16 cellular contexts compared by ENCODE assay signal in genomic region chr16:3328643-3329042, GRCh38. TPM values are rescaled to one million over a fixed set of nuclear protein-coding genes. Genes with fewer than 3 reads are reported as not detected.
DNase-seq lines count a peak whose midpoint lies in the region; ATAC-seq and TF ChIP-seq lines count a peak whose summit lies in the region.
"Had no signal": no experiment of that assay in that cellular context is flagged by ENCODE, and none has a peak within 500 bp of the region (broad histone marks: within the 10 kb centered on the region; RNA-seq: fewer than 3 reads in every experiment).

No MANE protein-coding gene starts in this region.

- H3K9me3 ChIP-seq in Peyer's patch (peaks cover 0 to 3% (median under 1%) of the 10 kb centered on the region in 4 donors), mucosa of descending colon (peaks cover 19% of the 10 kb centered on the region), SK-N-SH (no peaks in the 10 kb centered on the region), heart left ventricle (peaks cover 0 to 71% (median 6%) of the 10 kb centered on the region in 12 donors)

- no peaks in the 10 kb centered on the region for H3K79me2 ChIP-seq in SK-N-SH (ENCODE audit: insufficient read depth)

- CTCF ChIA-PET in SK-N-SH (lab: Yijun Ruan, JAX): no interaction called here

- TF ChIP-seq CTCF in Peyer's patch (IDR thresholded peaks at IDR 0.05): no peak
- TF ChIP-seq CTCF in mucosa of descending colon (IDR thresholded peaks at IDR 0.05): no peak
- no peak for TF ChIP-seq CTCF in SK-N-SH (IDR thresholded peaks at IDR 0.05)
- no peak for TF ChIP-seq CTCF in heart left ventricle (IDR thresholded peaks at IDR 0.05)

- intact Hi-C loops in left colon (cut with DNase I, micrococcal nuclease) (loop anchor here in 1 of 2 donors (10.0 kb wide), 1 partner anchor 86 kb away; no protein-coding TSS in a partner anchor), mucosa of descending colon (cut with DNase I, micrococcal nuclease) (no loop called here), heart left ventricle (cut with DNase I) (loop anchor here in 1 of 10 donors (5.0 kb wide), 1 partner anchor 104 kb away; no protein-coding TSS in a partner anchor)

- POLR2A ChIA-PET in SK-N-SH (lab: Yijun Ruan, JAX): no interaction called here

- H3K9me2 ChIP-seq in SK-N-SH: no peaks in the 10 kb centered on the region

- peak; percentile 11 for DNase-seq in HPDE6-E6E7 (ENCODE audit: extremely low spot score)
- DNase-seq in Peyer's patch: peak in 2 of 3 donors; percentile 60 to 66
- peak; percentile 45 to 54 for DNase-seq in left colon
- DNase-seq in mucosa of descending colon: peak in 2 of 3 donors; percentile 47 to 52
- no peak for DNase-seq in NCI-H446 (lab: John Stamatoyannopoulos, UW)
- DNase-seq in SK-N-SH: no peak
- DNase-seq in heart left ventricle: no peak
- DNase-seq in activated CD4-positive, alpha-beta T cell treated with anti-CD3 and anti-CD28 coated beads for 48 hours: no peak
- DNase-seq: 8988T, AML-193, Calu3, DMS 273 treated with DMSO at 0.1 percent for 48 hours, GM23248 had no signal

- no peak overlapping the region for H3K9ac ChIP-seq in SK-N-SH
- H3K9ac ChIP-seq: BLaER1, GM23248 had no signal

- ATAC-seq in left colon (peak; percentile 99), mucosa of descending colon (peak; percentile 99), heart left ventricle (no peak)
- ATAC-seq: HCT116 had no signal

- TF ChIP-seq EP300 in SK-N-SH (IDR thresholded peaks at IDR 0.05; ENCODE audit: borderline replicate concordance in 1 of 2, low read depth in 1 of 2, low read length in 1 of 2): no peak

- TF ChIP-seq POLR2A in Peyer's patch (IDR thresholded peaks at IDR 0.05) (no peak), heart left ventricle (IDR thresholded peaks at IDR 0.05) (no peak)

- H3K4me3 ChIP-seq in Peyer's patch: no peak overlapping the region
- no peak overlapping the region for H3K4me3 ChIP-seq in mucosa of descending colon
- no peak overlapping the region for H3K4me3 ChIP-seq in SK-N-SH (ENCODE audit: low read depth in 2 of 2, low read length in 1 of 2)
- no peak overlapping the region for H3K4me3 ChIP-seq in heart left ventricle
- H3K4me3 ChIP-seq: BLaER1, GM23248 had no signal

- H3K36me3 ChIP-seq in Peyer's patch (no peaks in the 10 kb centered on the region), mucosa of descending colon (ENCODE audit: low read depth) (no peaks in the 10 kb centered on the region), SK-N-SH (replicated peaks in 1 of 2; ENCODE audit: control insufficient read depth in 1 of 2, insufficient read depth in 2 of 2, low read length in 1 of 2) (no peaks in the 10 kb centered on the region), heart left ventricle (no peaks in the 10 kb centered on the region)
- H3K36me3 ChIP-seq: BLaER1 had no signal

- no peaks in the 10 kb centered on the region for H3F3A ChIP-seq in SK-N-SH (replicated peaks; ENCODE audit: insufficient read depth)

- H3K4me1 ChIP-seq in Peyer's patch: no peaks in the 10 kb centered on the region
- H3K4me1 ChIP-seq in mucosa of descending colon (ENCODE audit: low read depth): peaks cover 3% of the 10 kb centered on the region
- H3K4me1 ChIP-seq in SK-N-SH (ENCODE audit: control insufficient read depth in 1 of 2, insufficient read depth in 2 of 2, low read depth in 1 of 2, low read length in 1 of 2): no peaks in the 10 kb centered on the region
- H3K4me1 ChIP-seq in heart left ventricle: no peaks in the 10 kb centered on the region
- H3K4me1 ChIP-seq: BLaER1 had no signal

- 10% methylated on average over 2 of the region's 2 CpGs for WGBS in SK-N-SH (ENCODE audit: low lambda C conversion rate)
- WGBS in heart left ventricle, 4 donors: 56 to 75% (median 64%) methylated on average over 2 of the region's 2 CpGs

- H3K4me2 ChIP-seq in SK-N-SH: no peak overlapping the region
- H3K4me2 ChIP-seq: BLaER1 had no signal

- H3K27ac ChIP-seq in Peyer's patch (peak overlapping the region in 1 of 4 donors; percentile 47), SK-N-SH (ENCODE audit: low read depth in 2 of 2, low read length in 1 of 2) (no peak overlapping the region), heart left ventricle (no peak overlapping the region)
- H3K27ac ChIP-seq: BLaER1, GM23248 had no signal

- no peak overlapping the region for H2AFZ ChIP-seq in SK-N-SH (ENCODE audit: low read depth)
- H2AFZ ChIP-seq: GM23248 had no signal

- no peaks in the 10 kb centered on the region for H4K20me1 ChIP-seq in SK-N-SH (ENCODE audit: insufficient read depth)
- H4K20me1 ChIP-seq: BLaER1 had no signal

- no peaks in the 10 kb centered on the region for H3K27me3 ChIP-seq in Peyer's patch
- no peaks in the 10 kb centered on the region; the same call in 1 of the 2 replicates for H3K27me3 ChIP-seq in SK-N-SH (ENCODE audit: insufficient read depth)
- H3K27me3 ChIP-seq in heart left ventricle: no peaks in the 10 kb centered on the region
- H3K27me3 ChIP-seq: BLaER1 had no signal

- TF ChIP-seq RAD21 in SK-N-SH (IDR thresholded peaks at IDR 0.05; ENCODE audit: low read length): no peak

TF ChIP-seq in SK-N-SH, 30 proteins besides CTCF, POLR2A, EP300 and RAD21:
- TF ChIP-seq USF1 (IDR thresholded peaks at IDR 0.05; ENCODE audit: borderline replicate concordance, low read depth): no peak
- TF ChIP-seq RFX5 (IDR thresholded peaks at IDR 0.05; ENCODE audit: low read length): no peak
- TF ChIP-seq RCOR1 (IDR thresholded peaks at IDR 0.05; ENCODE audit: low read length): no peak
- TF ChIP-seq GATA2 (CRISPR knock-in tag; IDR thresholded peaks at IDR 0.05): no peak
- no peak for TF ChIP-seq NFIC (IDR thresholded peaks at IDR 0.05; ENCODE audit: borderline replicate concordance)

RNA-seq across cellular contexts. Expression of gene ZNF75A, which starts 23.3 kb away (rescaled TPM):
- total RNA-seq in Peyer's patch: 10 to 100 TPM; 19.3 to 56.9 (median 41.6) TPM
- total RNA-seq in left colon: 10 to 100 TPM; 17.9 to 24.1 TPM
- total RNA-seq in mucosa of descending colon: 10 to 100 TPM; 19.0 to 33.1 (median 30.8) TPM
- 7.2 and 10.5 TPM in 2 replicates for polyA plus RNA-seq in SK-N-SH (2012; rRNA removed)
- 6.5 and 6.6 TPM in 2 replicates for polyA plus RNA-seq in SK-N-SH (2012; cell fraction: cytosol; rRNA removed)
- 17.5 and 33.2 TPM in 2 replicates for polyA plus RNA-seq in SK-N-SH (2012; cell fraction: nucleus; rRNA removed)
- 10 to 100 TPM; 13.3 to 27.3 (median 18.1) TPM for total RNA-seq in heart left ventricle
- polyA plus RNA-seq in heart left ventricle: 10 to 100 TPM; 12.3 to 22.0 TPM

RNA-seq across cellular contexts. Expression of gene TIGD7, which starts 23.4 kb away (rescaled TPM):
- total RNA-seq in Peyer's patch: 10 to 100 TPM in 1 of 4 donors, 1 to 10 TPM in 3; 1.2 to 14.9 (median 2.9) TPM
- 1 to 10 TPM; 1.8 to 2.1 TPM for total RNA-seq in left colon
- total RNA-seq in mucosa of descending colon: 1 to 10 TPM; 1.6 to 7.5 (median 3.3) TPM
- polyA plus RNA-seq in SK-N-SH (2012; rRNA removed): 1.2 and 2.3 TPM in 2 replicates
- polyA plus RNA-seq in SK-N-SH (2012; cell fraction: cytosol; rRNA removed): 2.0 and 2.3 TPM in 2 replicates
- 1.2 and 2.5 TPM in 2 replicates for polyA plus RNA-seq in SK-N-SH (2012; cell fraction: nucleus; rRNA removed)
- 10 to 100 TPM in 1 of 9 donors, 1 to 10 TPM in 8; 4.6 to 10.4 (median 8.2) TPM for total RNA-seq in heart left ventricle
- polyA plus RNA-seq in heart left ventricle: 1 to 10 TPM; 2.9 to 7.4 TPM

RNA-seq across cellular contexts. Expression of gene OR2C1, which starts 27.0 kb away (rescaled TPM):
- total RNA-seq in Peyer's patch (not detected), left colon (not detected), mucosa of descending colon (under 1 TPM in 1 of 3 donors, not detected in 2; 0.22 TPM), heart left ventricle (under 1 TPM in 1 of 9 donors, not detected in 8; 0.36 TPM)
- polyA plus RNA-seq in SK-N-SH (2012; rRNA removed) (not detected in 2 replicates), heart left ventricle (not detected)
- polyA plus RNA-seq in SK-N-SH (2012; cell fraction: cytosol; rRNA removed): not detected in 2 replicates
- 0.04 TPM in 1 of 2 replicates, not detected in the other for polyA plus RNA-seq in SK-N-SH (2012; cell fraction: nucleus; rRNA removed)
- total RNA-seq: Calu3, Daoy, GM23248 had no signal
- polyA plus RNA-seq: GM23248 had no signal

RNA-seq across cellular contexts. Expression of gene ZNF263, which starts 45.4 kb away (rescaled TPM):
- total RNA-seq in Peyer's patch (10 to 100 TPM; 19.0 to 35.8 (median 27.5) TPM), left colon (10 to 100 TPM; 21.2 to 24.3 TPM), mucosa of descending colon (10 to 100 TPM; 20.6 to 24.6 (median 21.0) TPM), heart left ventricle (10 to 100 TPM in 4 of 9 donors, 1 to 10 TPM in 5; 6.4 to 18.7 (median 9.6) TPM)
- polyA plus RNA-seq in SK-N-SH (2012; rRNA removed) (13.7 and 16.4 TPM in 2 replicates), heart left ventricle (10 to 100 TPM in 1 of 2 donors, 1 to 10 TPM in 1; 5.3 to 16.6 TPM)
- 13.2 and 14.7 TPM in 2 replicates for polyA plus RNA-seq in SK-N-SH (2012; cell fraction: cytosol; rRNA removed)
- polyA plus RNA-seq in SK-N-SH (2012; cell fraction: nucleus; rRNA removed): 32.7 and 33.9 TPM in 2 replicates

Comparison
In these comparisons a context has a peak if more than half of its experiments do, and no peak if none do; other contexts are left out.
1. DNase-seq: peak in HPDE6-E6E7 (single experiment), Peyer's patch (2 of 3), left colon (2 of 2) and mucosa of descending colon (2 of 3); none in NCI-H446 (0 of 2), SK-N-SH (single experiment), heart left ventricle (0 of 5) and activated CD4-positive, alpha-beta T cell treated with anti-CD3 and anti-CD28 coated beads for 48 hours (single experiment).
2. ATAC-seq: peak in left colon (single experiment) and mucosa of descending colon (single experiment); none in heart left ventricle (0 of 4).